Comparison of ENCODE assay signal across 14 cellular contexts in genomic region chr22:20137671-20138416, GRCh38. TPM values are rescaled to one million over a fixed set of nuclear protein-coding genes. Genes with fewer than 3 reads are reported as not detected.
DNase-seq lines count a peak whose midpoint lies in the region; ATAC-seq and TF ChIP-seq lines count a peak whose summit lies in the region.
"Had no signal": no experiment of that assay in that cellular context is flagged by ENCODE, and none has a peak within 500 bp of the region (broad histone marks: within the 10 kb centered on the region; RNA-seq: fewer than 3 reads in every experiment).

No MANE protein-coding gene starts in this region.

- H3K4me3 Mint-ChIP-seq in stimulated activated naive CD8-positive, alpha-beta T cell treated with anti-CD3 and anti-CD28 coated beads, Interleukin-15, Interleukin-2, amounts not matched to agents 100 ng/mL and 50 ng/mL, for 24 hours, result no peak overlapping the region
- H3K4me3 Mint-ChIP-seq in CD4-positive, alpha-beta T cell, result no peak overlapping the region
- H3K4me3 Mint-ChIP-seq: effector memory CD8-positive, alpha-beta T cell; nephron progenitor cell; type B pancreatic cell had no signal

- no peaks in the 10 kb centered on the region for H3K9me3 Mint-ChIP-seq in stimulated activated naive CD8-positive, alpha-beta T cell treated with anti-CD3 and anti-CD28 coated beads, Interleukin-15, Interleukin-2, amounts not matched to agents 100 ng/mL and 50 ng/mL, for 24 hours
- no peaks in the 10 kb centered on the region for H3K9me3 Mint-ChIP-seq in CD4-positive, alpha-beta T cell
- H3K9me3 Mint-ChIP-seq: effector memory CD8-positive, alpha-beta T cell; nephron progenitor cell; type B pancreatic cell had no signal

- peaks cover 27% of the 10 kb centered on the region for H3K4me1 Mint-ChIP-seq in stimulated activated naive CD8-positive, alpha-beta T cell treated with anti-CD3 and anti-CD28 coated beads, Interleukin-15, Interleukin-2, amounts not matched to agents 100 ng/mL and 50 ng/mL, for 24 hours (ENCODE audit: low read depth)
- H3K4me1 Mint-ChIP-seq in CD4-positive, alpha-beta T cell (ENCODE audit: low read depth), result peaks cover 30% of the 10 kb centered on the region

- peaks cover 34% of the 10 kb centered on the region for H3K4me1 ChIP-seq in cardiac muscle cell (ENCODE audit: low read depth)

- ATAC-seq in stimulated activated naive CD8-positive, alpha-beta T cell treated with anti-CD3 and anti-CD28 coated beads, Interleukin-15, Interleukin-2, amounts not matched to agents 100 U/mL and 50 U/mL, for 24 hours, result no peak
- no peak for ATAC-seq in CD4-positive, alpha-beta T cell (ENCODE audit: poor library complexity)
- ATAC-seq: effector memory CD8-positive, alpha-beta T cell had no signal

- no peak for DNase-seq in stimulated activated naive CD8-positive, alpha-beta T cell treated with anti-CD3 and anti-CD28 coated beads, Interleukin-15, Interleukin-2, amounts not matched to agents 100 U/mL and 50 U/mL, for 24 hours
- DNase-seq in cardiac muscle cell (ENCODE audit: low read depth in 1 of 2, low spot score in 1 of 2) (peak in 1 of 2 donors; percentile 42), nucleus accumbens (lab: John Stamatoyannopoulos, UW) (peak in 36 of 56 donors; percentile 10 to 79 (median 40)), NCI-H774 (lab: John Stamatoyannopoulos, UW) (no peak), NCI-H146 treated with DMSO at 0.1 percent for 48 hours (lab: John Stamatoyannopoulos, UW; ENCODE audit: unreplicated experiment) (no peak), cortex of kidney (lab: John Stamatoyannopoulos, UW) (no peak)
- DNase-seq in CD4-positive, alpha-beta T cell, result no peak
- DNase-seq: activated CD4-positive, CD25-positive, alpha-beta regulatory T cell treated with anti-CD3 and anti-CD28 coated beads, Interleukin-2, amount 50 U/mL, for 72 hours; effector memory CD8-positive, alpha-beta T cell; kidney; NCI-H2227 treated with DMSO at 0.1 percent for 48 hours; nephron progenitor cell had no signal

- no peaks in the 10 kb centered on the region for H3K9me3 ChIP-seq in cardiac muscle cell (ENCODE audit: low read depth)
- H3K9me3 ChIP-seq in CD4-positive, alpha-beta T cell (ENCODE audit: control insufficient read depth, low read length), result no peaks in the 10 kb centered on the region

- POLR2A ChIA-PET in CD4-positive, alpha-beta T cell (lab: Charles Lee), result no interaction called here

- H3K27ac ChIP-seq in cardiac muscle cell, result peak overlapping the region; percentile 85
- H3K27ac ChIP-seq in CD4-positive, alpha-beta T cell (ENCODE audit: low read depth, low read length), result no peak overlapping the region

- H3K4me3 ChIP-seq in cardiac muscle cell, result no peak overlapping the region

- CTCF ChIA-PET in CD4-positive, alpha-beta T cell (lab: Charles Lee), result no interaction called here

- intact Hi-C loops in CD4-positive, alpha-beta T cell (cut with DNase I, micrococcal nuclease), result no loop called here

- no peak for TF ChIP-seq CTCF in cardiac muscle cell (IDR thresholded peaks at IDR 0.05; ENCODE audit: low read depth, low read length)
- no peak for TF ChIP-seq CTCF in CD4-positive, alpha-beta T cell (IDR thresholded peaks at IDR 0.05)

- H3K27me3 ChIP-seq in cardiac muscle cell, result no peaks in the 10 kb centered on the region
- H3K27me3 ChIP-seq in CD4-positive, alpha-beta T cell (ENCODE audit: control insufficient read depth, insufficient read depth, low read length), result no peaks in the 10 kb centered on the region

- H3K36me3 Mint-ChIP-seq in stimulated activated naive CD8-positive, alpha-beta T cell treated with anti-CD3 and anti-CD28 coated beads, Interleukin-15, Interleukin-2, amounts not matched to agents 100 ng/mL and 50 ng/mL, for 24 hours (ENCODE audit: low read depth), result no peaks in the 10 kb centered on the region
- peaks cover 3% of the 10 kb centered on the region for H3K36me3 Mint-ChIP-seq in CD4-positive, alpha-beta T cell (ENCODE audit: low read depth)
- H3K36me3 Mint-ChIP-seq: type B pancreatic cell had no signal

- H3K27ac Mint-ChIP-seq in stimulated activated naive CD8-positive, alpha-beta T cell treated with anti-CD3 and anti-CD28 coated beads, Interleukin-15, Interleukin-2, amounts not matched to agents 100 ng/mL and 50 ng/mL, for 24 hours, result peak overlapping the region; percentile 36
- H3K27ac Mint-ChIP-seq in CD4-positive, alpha-beta T cell, result no peak overlapping the region
- H3K27ac Mint-ChIP-seq: nephron progenitor cell, type B pancreatic cell had no signal

- H3K27me3 Mint-ChIP-seq in stimulated activated naive CD8-positive, alpha-beta T cell treated with anti-CD3 and anti-CD28 coated beads, Interleukin-15, Interleukin-2, amounts not matched to agents 100 ng/mL and 50 ng/mL, for 24 hours, result no peaks in the 10 kb centered on the region
- H3K27me3 Mint-ChIP-seq in CD4-positive, alpha-beta T cell, result no peaks in the 10 kb centered on the region
- H3K27me3 Mint-ChIP-seq: effector memory CD8-positive, alpha-beta T cell; type B pancreatic cell had no signal

- H3K36me3 ChIP-seq in cardiac muscle cell, result no peaks in the 10 kb centered on the region

RNA-seq across cellular contexts. Expression of gene ZDHHC8, which starts 6.2 kb away (rescaled TPM):
- 30.3 and 35.8 TPM in 2 replicates for total RNA-seq in cardiac muscle cell
- 43.8 and 53.4 TPM in 2 replicates for polyA plus RNA-seq in cardiac muscle cell
- total RNA-seq in CD4-positive, alpha-beta T cell, result 10 to 100 TPM; 44.9 to 49.3 TPM

RNA-seq across cellular contexts. Expression of gene CCDC188, which starts 13.0 kb away (rescaled TPM):
- not detected in 2 replicates for total RNA-seq in cardiac muscle cell
- not detected in 2 replicates for polyA plus RNA-seq in cardiac muscle cell
- not detected for total RNA-seq in CD4-positive, alpha-beta T cell

RNA-seq across cellular contexts. Expression of gene TRMT2A, which starts 20.8 kb away (rescaled TPM):
- 55.7 and 71.9 TPM in 2 replicates for total RNA-seq in cardiac muscle cell
- 76.5 and 77.7 TPM in 2 replicates for polyA plus RNA-seq in cardiac muscle cell
- total RNA-seq in CD4-positive, alpha-beta T cell, result 10 to 100 TPM; 79.3 to 84.2 TPM

RNA-seq across cellular contexts. Expression of gene RANBP1, which starts 21.9 kb away (rescaled TPM):
- 252 and 373 TPM in 2 replicates for total RNA-seq in cardiac muscle cell
- polyA plus RNA-seq in cardiac muscle cell, result 222 and 271 TPM in 2 replicates
- 10 to 100 TPM; 68.1 to 72.1 TPM for total RNA-seq in CD4-positive, alpha-beta T cell

RNA-seq across cellular contexts. Expression of gene DGCR8, which starts 57.8 kb away (rescaled TPM):
- total RNA-seq in cardiac muscle cell, result 23.8 and 34.2 TPM in 2 replicates
- polyA plus RNA-seq in cardiac muscle cell, result 8.1 and 15.1 TPM in 2 replicates
- 10 to 100 TPM; 17.8 to 18.5 TPM for total RNA-seq in CD4-positive, alpha-beta T cell

Comparison
In these comparisons a context has a peak if more than half of its experiments do, and no peak if none do; other contexts are left out.
1. DNase-seq: peak in nucleus accumbens (36 of 56); none in stimulated activated naive CD8-positive, alpha-beta T cell treated with anti-CD3 and anti-CD28 coated beads, Interleukin-15, Interleukin-2, amounts not matched to agents 100 U/mL and 50 U/mL, for 24 hours (single experiment), NCI-H774 (single experiment), CD4-positive, alpha-beta T cell (0 of 10), NCI-H146 treated with DMSO at 0.1 percent for 48 hours (single experiment) and cortex of kidney (single experiment).